ENCODE assay signal across 12 cellular contexts in genomic region chr2:27914046-27914792, GRCh38. TPM values are rescaled to one million over a fixed set of nuclear protein-coding genes. Genes with fewer than 3 reads are reported as not detected.
A peak's percentile ranks its signal among the peaks of the same experiment; 100 is the strongest.
DNase-seq lines count a peak whose midpoint lies in the region; ATAC-seq and TF ChIP-seq lines count a peak whose summit lies in the region.
"Had no signal": no experiment of that assay in that cellular context is flagged by ENCODE, and none has a peak within 500 bp of the region (broad histone marks: within the 10 kb centered on the region; RNA-seq: fewer than 3 reads in every experiment).

No MANE protein-coding gene starts in this region.

- WGBS in body of pancreas, 2 donors = 77 to 80% methylated on average over 2 of the region's 2 CpGs

- CTCF ChIA-PET in CD4-positive, alpha-beta memory T cell (lab: Charles Lee; ENCODE audit: partially characterized antibody) = interaction anchor here (0.6 to 1.4 kb wide), 2 partner anchors 9 to 18 kb away, joined by 3 to 5 read pairs; no protein-coding TSS in a partner anchor
- CTCF ChIA-PET in HEK293T (lab: Yijun Ruan, JAX) = no interaction called here

- POLR2A ChIA-PET in CD4-positive, alpha-beta memory T cell (lab: Charles Lee; ENCODE audit: partially characterized antibody) = interaction anchor here (0.6 to 0.8 kb wide), 2 partner anchors 34 to 614 kb away, joined by 3 read pairs; no protein-coding TSS in a partner anchor
- POLR2A ChIA-PET in HEK293T (lab: Yijun Ruan, JAX) = no interaction called here

- H3K36me3 Mint-ChIP-seq in CD4-positive, alpha-beta memory T cell = peaks cover 14 to 15% of the 10 kb centered on the region in 2 donors

- ATAC-seq in Right ventricle myocardium superior (ENCODE audit: poor library complexity) (peak; percentile 16), gastrocnemius medialis (peak in 1 of 2 donors; percentile 20), body of pancreas (no peak), GM21619 (IDR thresholded peaks at IDR 0.05; ENCODE audit: unreplicated experiment) (no peak)

- in situ Hi-C loops in gastrocnemius medialis (cut with MboI; ENCODE audit: low sequenced_read_pairs in 4 of 4) = no loop called here

- H3K9me3 ChIP-seq in CD4-positive, alpha-beta memory T cell (ENCODE audit: control insufficient read depth in 1 of 2, low read length in 2 of 2) = no peaks in the 10 kb centered on the region
- H3K9me3 ChIP-seq in gastrocnemius medialis (no peaks in the 10 kb centered on the region), body of pancreas (no peaks in the 10 kb centered on the region)

- H3K9me3 Mint-ChIP-seq in CD4-positive, alpha-beta memory T cell = peaks cover 0 to 3% (median 0%) of the 10 kb centered on the region in 8 donors

- H3K27me3 Mint-ChIP-seq in CD4-positive, alpha-beta memory T cell = no peaks in the 10 kb centered on the region

- peaks cover 4 to 18% (median 11%) of the 10 kb centered on the region in 4 donors for H3K4me1 Mint-ChIP-seq in CD4-positive, alpha-beta memory T cell

- intact Hi-C loops in CD4-positive, alpha-beta memory T cell (cut with micrococcal nuclease) = no loop called here
- intact Hi-C loops in Right ventricle myocardium superior (cut with DNase I) = no loop called here
- intact Hi-C loops in gastrocnemius medialis (cut with DNase I; ENCODE audit: low total_unique reads) = loop anchor here (2.0 kb wide), 1 partner anchor 483 kb away; no protein-coding TSS in a partner anchor
- intact Hi-C loops in body of pancreas (cut with DNase I) = no loop called here

- TF ChIP-seq POLR2A in gastrocnemius medialis (IDR thresholded peaks at IDR 0.05) (no peak), body of pancreas (IDR thresholded peaks at IDR 0.05) (no peak)

- no peak for DNase-seq in CD4-positive, alpha-beta memory T cell
- DNase-seq in Right ventricle myocardium superior (no peak), gastrocnemius medialis (no peak), NCI-H1105 treated with DMSO at 0.1 percent for 48 hours (lab: John Stamatoyannopoulos, UW) (no peak), body of pancreas (no peak), HEK293T (ENCODE audit: extremely low spot score) (no peak)
- DNase-seq: activated naive CD4-positive, alpha-beta T cell; foreskin melanocyte; Kasumi-1; left cardiac atrium had no signal

- H3K4me3 Mint-ChIP-seq in CD4-positive, alpha-beta memory T cell = no peak overlapping the region

- no peak overlapping the region for H3K4me3 ChIP-seq in CD4-positive, alpha-beta memory T cell (ENCODE audit: low read length in 2 of 2)
- H3K4me3 ChIP-seq in gastrocnemius medialis = no peak overlapping the region
- no peak overlapping the region for H3K4me3 ChIP-seq in body of pancreas

- TF ChIP-seq CTCF in VCaP (conservative IDR thresholded peaks at IDR 0.05) (no peak), gastrocnemius medialis (IDR thresholded peaks at IDR 0.05 in 4 of 5, conservative IDR thresholded peaks at IDR 0.05 in 1 of 5) (no peak), body of pancreas (IDR thresholded peaks at IDR 0.05) (no peak)

- peak overlapping the region in 5 of 7 donors; percentile 4 to 71 (median 18) for H3K27ac Mint-ChIP-seq in CD4-positive, alpha-beta memory T cell

- H3K27ac ChIP-seq in CD4-positive, alpha-beta memory T cell (ENCODE audit: low read depth, low read length) = no peak overlapping the region
- H3K27ac ChIP-seq in VCaP (peak overlapping the region; percentile 68; the same call in 1 of the 2 replicates), gastrocnemius medialis (peak overlapping the region; percentile 78 to 93 (median 88)), body of pancreas (no peak overlapping the region)

- H3K27me3 ChIP-seq in CD4-positive, alpha-beta memory T cell (ENCODE audit: insufficient read depth, low read length) = no peaks in the 10 kb centered on the region
- H3K27me3 ChIP-seq in gastrocnemius medialis (no peaks in the 10 kb centered on the region), body of pancreas (no peaks in the 10 kb centered on the region)

- H3K4me1 ChIP-seq in CD4-positive, alpha-beta memory T cell (ENCODE audit: insufficient read depth, low read length) = no peaks in the 10 kb centered on the region
- H3K4me1 ChIP-seq in gastrocnemius medialis (peaks cover 58 to 65% of the 10 kb centered on the region in 2 donors), body of pancreas (peaks cover 12% of the 10 kb centered on the region)

- no peaks in the 10 kb centered on the region for H3K36me3 ChIP-seq in CD4-positive, alpha-beta memory T cell (ENCODE audit: insufficient read depth, low read length)
- no peaks in the 10 kb centered on the region for H3K36me3 ChIP-seq in gastrocnemius medialis
- H3K36me3 ChIP-seq in body of pancreas (replicated peaks in 1 of 2; ENCODE audit: insufficient read depth in 1 of 2, low read depth in 2 of 2) = no peaks in the 10 kb centered on the region

TF ChIP-seq in HEK293T, 16 proteins besides CTCF, POLR2A, EP300 and RAD21:
- TF ChIP-seq FOXA1 (IDR thresholded peaks at IDR 0.05) (no peak), CTBP1 (IDR thresholded peaks at IDR 0.05; ENCODE audit: borderline replicate concordance) (no peak), NFRKB (IDR thresholded peaks at IDR 0.05) (no peak), SP1 (IDR thresholded peaks at IDR 0.05) (no peak)

RNA-seq across cellular contexts. Expression of gene BABAM2, which starts 23.7 kb away (rescaled TPM):
- 10 to 100 TPM; 37.3 to 41.2 TPM for total RNA-seq in CD4-positive, alpha-beta memory T cell
- 10 to 100 TPM; 55.2 to 60.1 TPM for polyA plus RNA-seq in CD4-positive, alpha-beta memory T cell
- total RNA-seq in Right ventricle myocardium superior (51.3 TPM), gastrocnemius medialis (10 to 100 TPM; 57.2 to 72.2 (median 67.5) TPM), body of pancreas (10 to 100 TPM; 20.5 to 22.4 TPM)

RNA-seq across cellular contexts. Expression of gene RBKS, which starts 24.0 kb away (rescaled TPM):
- total RNA-seq in CD4-positive, alpha-beta memory T cell = 1 to 10 TPM; 1.2 to 1.7 TPM
- polyA plus RNA-seq in CD4-positive, alpha-beta memory T cell = 1 to 10 TPM; 2.5 to 5.9 TPM
- total RNA-seq in Right ventricle myocardium superior (4.2 TPM), gastrocnemius medialis (1 to 10 TPM in 3 of 4 donors, under 1 TPM in 1; 0.41 to 5.4 (median 3.0) TPM), body of pancreas (1 to 10 TPM; 1.0 to 7.6 TPM)

Comparison
In these comparisons a context has a peak if more than half of its experiments do, and no peak if none do; other contexts are left out.
1. H3K27ac ChIP-seq: peak in VCaP (single experiment) and gastrocnemius medialis (4 of 4); none in CD4-positive, alpha-beta memory T cell (single experiment) and body of pancreas (0 of 4).